Comparison of ENCODE assay signal across 8 cellular contexts in genomic region chr14:64464695-64465094, GRCh38. TPM values are rescaled to one million over a fixed set of nuclear protein-coding genes. Genes with fewer than 3 reads are reported as not detected.
DNase-seq lines count a peak whose midpoint lies in the region; ATAC-seq and TF ChIP-seq lines count a peak whose summit lies in the region.

No MANE protein-coding gene starts in this region.

- no peak overlapping the region for H3K9ac ChIP-seq in neural progenitor cell

- H3K27ac Mint-ChIP-seq in neural progenitor cell, result no peak overlapping the region

- H3K4me3 ChIP-seq in heart left ventricle (peak overlapping the region in 11 of 12 donors; percentile 64 to 94 (median 73)), dorsolateral prefrontal cortex (peak overlapping the region; percentile 55 to 92 (median 79)), neural progenitor cell (peak overlapping the region; percentile 94)

- intact Hi-C loops in heart left ventricle (cut with DNase I), result no loop called here
- intact Hi-C loops in left ventricle myocardium superior (cut with micrococcal nuclease), result no loop called here
- intact Hi-C loops in dorsolateral prefrontal cortex (cut with DNase I), result loop anchor here in 1 of 2 donors (5.0 kb wide), 2 partner anchors 38 to 77 kb away; partner anchors contain the start of genes MTHFD1, ZBTB1 and ZBTB25

- H3K9me3 Mint-ChIP-seq in neural progenitor cell, result no peaks in the 10 kb centered on the region

- H3K4me1 ChIP-seq in heart left ventricle, result peaks cover 0 to 18% (median 6%) of the 10 kb centered on the region in 12 donors
- H3K4me1 ChIP-seq in neural progenitor cell, result peaks cover 13% of the 10 kb centered on the region

- no peaks in the 10 kb centered on the region for H3K27me3 Mint-ChIP-seq in neural progenitor cell (ENCODE audit: insufficient read depth, low read depth)

- H3F3A ChIP-seq in neural progenitor cell (ENCODE audit: low read depth), result peaks cover 31% of the 10 kb centered on the region

- peaks cover 0 to 11% (median 0%) of the 10 kb centered on the region in 9 donors for H3K36me3 ChIP-seq in heart left ventricle
- H3K36me3 ChIP-seq in neural progenitor cell, result no peaks in the 10 kb centered on the region

- in situ Hi-C loops in KBM-7 (cut with MboI; ENCODE audit: low pct_unique_long_range_greater_than_20kb, low sequenced_read_pairs), result no loop called here

- no peak for TF ChIP-seq POLR2A in heart left ventricle (IDR thresholded peaks at IDR 0.05)

- ATAC-seq in heart left ventricle (no peak), left ventricle myocardium superior (no peak), HG03565 (IDR thresholded peaks at IDR 0.05; ENCODE audit: unreplicated experiment) (no peak)

- DNase-seq in heart left ventricle (no peak), left ventricle myocardium superior (no peak), NCI-H526 treated with DMSO at 0.1 percent for 48 hours (lab: John Stamatoyannopoulos, UW) (peak; percentile 46), dorsolateral prefrontal cortex (no peak), neural progenitor cell (ENCODE audit: low spot score) (no peak), NOMO-1 treated with DMSO at 0.1 percent for 48 hours (lab: John Stamatoyannopoulos, UW; ENCODE audit: unreplicated experiment) (no peak), KBM-7 (no peak)

- H3K27ac ChIP-seq in heart left ventricle (peak overlapping the region in 2 of 12 donors; percentile 43 to 48), dorsolateral prefrontal cortex (peak overlapping the region in 52 of 59 donors; percentile 11 to 94 (median 81)), neural progenitor cell (no peak overlapping the region)

- no peaks in the 10 kb centered on the region for H4K20me1 ChIP-seq in neural progenitor cell (ENCODE audit: low read depth)

- H3K36me3 Mint-ChIP-seq in neural progenitor cell, result peaks cover 2% of the 10 kb centered on the region

- WGBS in heart left ventricle, 4 donors, result 24 to 31% (median 25%) methylated on average over 7 of the region's 7 CpGs

- H2AFZ ChIP-seq in neural progenitor cell (replicated peaks), result peak overlapping the region; percentile 60

- TF ChIP-seq CTCF in heart left ventricle (IDR thresholded peaks at IDR 0.05) (no peak), dorsolateral prefrontal cortex (IDR thresholded peaks at IDR 0.05 in 54 of 56, conservative IDR thresholded peaks at IDR 0.05 in 2 of 56; ENCODE audit: low read depth in 1 of 56, partially characterized antibody in 56 of 56) (no peak), neural progenitor cell (IDR thresholded peaks at IDR 0.05) (no peak)

- H3K27me3 ChIP-seq in heart left ventricle (peaks cover 0 to 4% (median 0%) of the 10 kb centered on the region in 9 donors), dorsolateral prefrontal cortex (no peaks in the 10 kb centered on the region), neural progenitor cell (peaks cover 14% of the 10 kb centered on the region)

- H3K4me3 Mint-ChIP-seq in neural progenitor cell, result peak overlapping the region; percentile 85

- peaks cover 9% of the 10 kb centered on the region for H3K4me1 Mint-ChIP-seq in neural progenitor cell

- H3K4me2 ChIP-seq in neural progenitor cell, result peak overlapping the region; percentile 98

- no peaks in the 10 kb centered on the region for H3K9me3 ChIP-seq in heart left ventricle
- H3K9me3 ChIP-seq in neural progenitor cell (ENCODE audit: low read depth), result no peaks in the 10 kb centered on the region

- no peaks in the 10 kb centered on the region for H3K79me2 ChIP-seq in neural progenitor cell (ENCODE audit: low read depth)

RNA-seq across cellular contexts. Expression of gene AKAP5, which starts 0.6 kb away (rescaled TPM):
- total RNA-seq in heart left ventricle (under 1 TPM in 8 of 9 donors, not detected in 1; 0.12 to 0.61 (median 0.21) TPM), left ventricle myocardium superior (0.30 TPM), dorsolateral prefrontal cortex (10 to 100 TPM in 117 of 120 experiments, 1 to 10 TPM in 3; 4.0 to 42.2 (median 22.1) TPM), neural progenitor cell (ENCODE audit: low replicate concordance) (2.4 and 3.2 TPM in 2 replicates)
- under 1 TPM; 0.08 TPM for polyA plus RNA-seq in heart left ventricle

RNA-seq across cellular contexts. Expression of gene ZBTB25, which starts 38.9 kb away (rescaled TPM):
- total RNA-seq in heart left ventricle (10 to 100 TPM; 12.5 to 28.0 (median 19.0) TPM), left ventricle myocardium superior (17.1 TPM), dorsolateral prefrontal cortex (10 to 100 TPM; 17.5 to 36.7 (median 25.7) TPM), neural progenitor cell (ENCODE audit: low replicate concordance) (11.6 and 14.3 TPM in 2 replicates)
- 10 to 100 TPM in 1 of 2 donors, 1 to 10 TPM in 1; 4.0 to 10.0 TPM for polyA plus RNA-seq in heart left ventricle

RNA-seq across cellular contexts. Expression of gene ZBTB1, which starts 39.9 kb away (rescaled TPM):
- total RNA-seq in heart left ventricle, result 10 to 100 TPM; 16.2 to 29.5 (median 21.2) TPM
- polyA plus RNA-seq in heart left ventricle, result 10 to 100 TPM in 1 of 2 donors, 1 to 10 TPM in 1; 9.0 to 11.5 TPM
- total RNA-seq in left ventricle myocardium superior, result 23.7 TPM
- 10 to 100 TPM; 24.5 to 64.0 (median 38.4) TPM for total RNA-seq in dorsolateral prefrontal cortex
- total RNA-seq in neural progenitor cell (ENCODE audit: low replicate concordance), result 40.9 and 53.3 TPM in 2 replicates
